Comparison of ENCODE assay signal across 8 cellular contexts in genomic region chr19:36114763-36115452, GRCh38. TPM values are rescaled to one million over a fixed set of nuclear protein-coding genes. Genes with fewer than 3 reads are reported as not detected.
DNase-seq lines count a peak whose midpoint lies in the region; ATAC-seq lines count a peak whose summit lies in the region.

TSS of gene POLR2I (minus strand) at chr19:36114875. CDS start at chr19:36114856, 19 bp downstream.

- peak within 1 kb of the TSS; percentile 80 for H3K4me3 ChIP-seq in effector memory CD4-positive, alpha-beta T cell (ENCODE audit: insufficient read depth, low read depth, low read length, poor library complexity, severe bottlenecking)

- peak within 1 kb of the TSS; percentile 82 for H3K27ac ChIP-seq in effector memory CD4-positive, alpha-beta T cell (ENCODE audit: insufficient read depth, low read length, poor library complexity, severe bottlenecking)

- H3K4me1 ChIP-seq in effector memory CD4-positive, alpha-beta T cell (ENCODE audit: control insufficient read depth, insufficient read depth, low read length, poor library complexity, severe bottlenecking): peaks cover 20% of the 10 kb centered on the region

- no peaks in the 10 kb centered on the region for H3K27me3 ChIP-seq in effector memory CD4-positive, alpha-beta T cell (replicated peaks; ENCODE audit: control insufficient read depth, insufficient read depth, low read length, poor library complexity, severe bottlenecking)

- DNase-seq in COLO668 (lab: John Stamatoyannopoulos, UW; ENCODE audit: unreplicated experiment): peak; percentile 98
- DNase-seq in HT1080 (ENCODE audit: low read depth): peak; percentile 100
- peak; percentile 100 for DNase-seq in NOMO-1 treated with DMSO at 0.1 percent for 48 hours (lab: John Stamatoyannopoulos, UW; ENCODE audit: unreplicated experiment)
- DNase-seq in activated CD8-positive, alpha-beta memory T cell treated with anti-CD3 and anti-CD28 coated beads for 4 hours (ENCODE audit: low read depth in 2 of 2): peak; percentile 96 to 99
- DNase-seq in effector memory CD4-positive, alpha-beta T cell: peak; percentile 99
- DNase-seq in medulla oblongata (ENCODE audit: extremely low spot score): peak; percentile 100
- peak; percentile 99 for DNase-seq in stimulated activated CD8-positive, alpha-beta memory T cell treated with anti-CD3 and anti-CD28 coated beads, Interleukin-12 subunit alpha, Interleukin-12 subunit beta, amount 100 ng/mL, for 1 hour (ENCODE audit: low read depth)

- peak; percentile 63 for ATAC-seq in GM21360 (IDR thresholded peaks at IDR 0.05; ENCODE audit: unreplicated experiment)

- peaks cover 42% of the 10 kb centered on the region for H3K36me3 ChIP-seq in effector memory CD4-positive, alpha-beta T cell (ENCODE audit: control insufficient read depth, insufficient read depth, low read length)

- no peaks in the 10 kb centered on the region for H3K9me3 ChIP-seq in effector memory CD4-positive, alpha-beta T cell (ENCODE audit: control insufficient read depth, low read length)

RNA-seq across cellular contexts. Expression of gene POLR2I, which starts in this region (rescaled TPM):
- total RNA-seq in HT1080 (2014; rRNA removed; shearing (Covaris generic)): 124 and 135 TPM in 2 replicates
- 32.7 and 49.8 TPM in 2 replicates for polyA plus RNA-seq in HT1080 (2015; cell fraction: cytosol; rRNA removed)
- 8.2 and 13.2 TPM in 2 replicates for polyA plus RNA-seq in HT1080 (2015; cell fraction: nucleus; rRNA removed)

Comparison
In these comparisons a context has a peak if more than half of its experiments do, and no peak if none do; other contexts are left out.
1. Peak in every context shown above with its lines: DNase-seq, ATAC-seq, H3K4me3 ChIP-seq and H3K27ac ChIP-seq.